ENCODE assay signal across 9 cellular contexts in genomic region chr5:159049844-159050318, GRCh38. TPM values are rescaled to one million over a fixed set of nuclear protein-coding genes. Genes with fewer than 3 reads are reported as not detected.
DNase-seq lines count a peak whose midpoint lies in the region; ATAC-seq and TF ChIP-seq lines count a peak whose summit lies in the region.
"Had no signal": no experiment of that assay in that cellular context is flagged by ENCODE, and none has a peak within 500 bp of the region (broad histone marks: within the 10 kb centered on the region; RNA-seq: fewer than 3 reads in every experiment).

No MANE protein-coding gene starts in this region.

- no peaks in the 10 kb centered on the region for H3K79me2 ChIP-seq in smooth muscle cell (ENCODE audit: low read depth)

- peak in 1 of 2 donors; percentile 24 for TF ChIP-seq POLR2A in heart left ventricle (IDR thresholded peaks at IDR 0.05)

- H3K4me1 ChIP-seq in SJSA1 (replicated peaks), result peaks cover 38% of the 10 kb centered on the region
- peaks cover 0 to 79% (median 45%) of the 10 kb centered on the region in 12 donors for H3K4me1 ChIP-seq in heart left ventricle
- peaks cover 25% of the 10 kb centered on the region for H3K4me1 ChIP-seq in smooth muscle cell (ENCODE audit: low read depth)

- WGBS in heart left ventricle, 4 donors, result 14 to 28% (median 20%) methylated on average over 6 of the region's 6 CpGs
- WGBS in smooth muscle cell (ENCODE audit: low lambda C conversion rate), result 14% methylated on average over 6 of the region's 6 CpGs

- ATAC-seq in heart left ventricle, result peak; percentile 43 to 70 (median 63)
- no peak for ATAC-seq in GM21576 (IDR thresholded peaks at IDR 0.05; ENCODE audit: unreplicated experiment)
- no peak for ATAC-seq in GM18873 (IDR thresholded peaks at IDR 0.05; ENCODE audit: low FRiP score, unreplicated experiment)

- H3F3A ChIP-seq in smooth muscle cell (ENCODE audit: low read depth), result peaks cover 4% of the 10 kb centered on the region

- H3K9ac ChIP-seq in smooth muscle cell (ENCODE audit: low read depth), result no peak overlapping the region

- intact Hi-C loops in heart left ventricle (cut with DNase I), result loop anchor here in 8 of 10 donors (2.0 to 5.0 kb wide), 7 partner anchors 33 to 353 kb away; partner anchors contain the start of gene EBF1 (in 6 of the 8)

- H3K27ac ChIP-seq in SJSA1 (peak overlapping the region; percentile 65), heart left ventricle (peak overlapping the region; percentile 73 to 88 (median 84)), smooth muscle cell (ENCODE audit: low read depth) (no peak overlapping the region)
- H3K27ac ChIP-seq: HL-60 had no signal

- peak overlapping the region; percentile 84 for H3K4me2 ChIP-seq in smooth muscle cell

- H3K4me3 ChIP-seq in SJSA1 (peak overlapping the region; percentile 19), heart left ventricle (peak overlapping the region in 7 of 12 donors; percentile 1 to 55 (median 44)), smooth muscle cell (no peak overlapping the region)

- peak overlapping the region; percentile 20 for H2AFZ ChIP-seq in smooth muscle cell (ENCODE audit: low read depth)

- DNase-seq in SJSA1 (ENCODE audit: low read depth in 1 of 2, low spot score in 2 of 2) (peak in 1 of 2 experiments; percentile 82), heart left ventricle (no peak), smooth muscle cell (lab: John Stamatoyannopoulos, UW; ENCODE audit: unreplicated experiment) (no peak), mesenteric fat pad (ENCODE audit: low spot score) (no peak)
- no peak for DNase-seq in stimulated activated CD4-positive, alpha-beta T cell treated with anti-CD3 and anti-CD28 coated beads, Interleukin-2, amount 100 ng/mL, for 24 hours

- H3K27me3 ChIP-seq in SJSA1 (replicated peaks) (no peaks in the 10 kb centered on the region), heart left ventricle (peaks cover 0 to 13% (median 0%) of the 10 kb centered on the region in 9 donors), smooth muscle cell (ENCODE audit: low read depth) (peaks cover 75% of the 10 kb centered on the region)

- H3K36me3 ChIP-seq in SJSA1 (no peaks in the 10 kb centered on the region), heart left ventricle (no peaks in the 10 kb centered on the region), smooth muscle cell (ENCODE audit: low read depth) (no peaks in the 10 kb centered on the region)

- no peaks in the 10 kb centered on the region for H4K20me1 ChIP-seq in smooth muscle cell (ENCODE audit: low read depth)

- peak; percentile 20; the same call in 1 of the 2 replicates for TF ChIP-seq CTCF in GM12874 (IDR thresholded peaks at IDR 0.05; ENCODE audit: insufficient read depth, low read depth, low read length)
- TF ChIP-seq CTCF in heart left ventricle (IDR thresholded peaks at IDR 0.05), result peak; percentile 24 to 66 (median 44)
- peak; percentile 16 for TF ChIP-seq CTCF in smooth muscle cell (IDR thresholded peaks at IDR 0.05; ENCODE audit: borderline replicate concordance, insufficient read depth, poor library complexity, severe bottlenecking)

- H3K9me3 ChIP-seq in SJSA1 (replicated peaks) (no peaks in the 10 kb centered on the region), heart left ventricle (no peaks in the 10 kb centered on the region), smooth muscle cell (replicated peaks; ENCODE audit: low read depth) (no peaks in the 10 kb centered on the region)

RNA-seq across cellular contexts. Expression of gene EBF1, which starts 49.8 kb away (rescaled TPM):
- total RNA-seq in SJSA1 (2014; rRNA removed; shearing (Covaris generic)), result 8.5 and 12.7 TPM in 2 replicates
- total RNA-seq in heart left ventricle (10 to 100 TPM in 7 of 9 donors, 1 to 10 TPM in 2; 6.5 to 24.9 (median 11.8) TPM), smooth muscle cell (1.6 and 2.3 TPM in 2 replicates), mesenteric fat pad (83.3 TPM)
- polyA plus RNA-seq in heart left ventricle (1 to 10 TPM; 4.0 to 4.8 TPM), smooth muscle cell (1.5 and 3.3 TPM in 2 replicates)

Comparison
In these comparisons a context has a peak if more than half of its experiments do, and no peak if none do; other contexts are left out.
1. ATAC-seq: peak in heart left ventricle (4 of 4); none in GM21576 (single experiment) and GM18873 (single experiment).
2. Peak in every context shown above with its lines, with median percentiles within 50 percentile points of each other: CTCF ChIP-seq.